Comparison of ENCODE assay signal across 13 cellular contexts in genomic region chr18:54129448-54130134, GRCh38.
DNase-seq lines count a peak whose midpoint lies in the region; ATAC-seq and TF ChIP-seq lines count a peak whose summit lies in the region.
"Had no signal": no experiment of that assay in that cellular context is flagged by ENCODE, and none has a peak within 500 bp of the region (broad histone marks: within the 10 kb centered on the region; RNA-seq: fewer than 3 reads in every experiment).

No MANE protein-coding gene starts in this region.

- 85% methylated on average over 4 of the region's 4 CpGs for WGBS in esophagus muscularis mucosa

- TF ChIP-seq EP300 in esophagus muscularis mucosa (IDR thresholded peaks at IDR 0.05) = no peak

- H3K27me3 ChIP-seq in DOHH2 (ENCODE audit: control insufficient read depth, low read length) (no peaks in the 10 kb centered on the region), KMS-11 (ENCODE audit: insufficient read depth, low read depth) (no peaks in the 10 kb centered on the region), esophagus muscularis mucosa (no peaks in the 10 kb centered on the region)
- H3K27me3 ChIP-seq: breast epithelium had no signal

- peak; percentile 82 for ATAC-seq in GM18861 (IDR thresholded peaks at IDR 0.05; ENCODE audit: unreplicated experiment)
- ATAC-seq: mucosa of descending colon, sciatic nerve had no signal

- peak overlapping the region; percentile 31; the same call in 1 of the 2 replicates for H3K27ac Mint-ChIP-seq in HFFc6
- no peak overlapping the region for H3K27ac Mint-ChIP-seq in Calu3 (ENCODE audit: unreplicated experiment)

- no peak for TF ChIP-seq POLR2A in esophagus muscularis mucosa (IDR thresholded peaks at IDR 0.05; ENCODE audit: low read depth)

- H3K36me3 ChIP-seq in DOHH2 (ENCODE audit: control insufficient read depth, low read length) (no peaks in the 10 kb centered on the region), KMS-11 (ENCODE audit: insufficient read depth) (no peaks in the 10 kb centered on the region), esophagus muscularis mucosa (no peaks in the 10 kb centered on the region)
- H3K36me3 ChIP-seq: breast epithelium had no signal

- H3F3A ChIP-seq in DOHH2 (ENCODE audit: control insufficient read depth, insufficient read depth) = no peaks in the 10 kb centered on the region

- H3K9ac ChIP-seq in KMS-11 = peak overlapping the region; percentile 14; the same call in 1 of the 2 replicates

- BruUV-seq in Calu3 (replicated peaks; lab: Mats Ljungman, UMichigan) = no TSS peak

- no peak overlapping the region for H3K4me3 Mint-ChIP-seq in HFFc6
- H3K4me3 Mint-ChIP-seq in Calu3 (ENCODE audit: low read depth, unreplicated experiment) = no peak overlapping the region

- H3K79me2 ChIP-seq in DOHH2 (ENCODE audit: control insufficient read depth, low read length) (no peaks in the 10 kb centered on the region), KMS-11 (ENCODE audit: insufficient read depth, low read depth) (no peaks in the 10 kb centered on the region)

- H3K9me3 ChIP-seq in DOHH2 (ENCODE audit: control insufficient read depth, insufficient read depth, low read length) (no peaks in the 10 kb centered on the region), esophagus muscularis mucosa (no peaks in the 10 kb centered on the region)
- H3K9me3 ChIP-seq: breast epithelium, mucosa of descending colon had no signal

- no peaks in the 10 kb centered on the region for H3K9me3 Mint-ChIP-seq in HFFc6
- no peaks in the 10 kb centered on the region for H3K9me3 Mint-ChIP-seq in Calu3 (ENCODE audit: low read depth, unreplicated experiment)

- no peaks in the 10 kb centered on the region for H3K9me2 ChIP-seq in DOHH2 (replicated peaks; ENCODE audit: control insufficient read depth, low read length)

- H3K27ac ChIP-seq in DOHH2 (ENCODE audit: low read depth, low read length) = no peak overlapping the region
- H3K27ac ChIP-seq in KMS-11 = peak overlapping the region; percentile 62
- no peak overlapping the region for H3K27ac ChIP-seq in esophagus muscularis mucosa (replicated peaks in 1 of 4)
- H3K27ac ChIP-seq: breast epithelium, HL-60 had no signal

- H4K20me1 ChIP-seq in DOHH2 (ENCODE audit: control insufficient read depth, insufficient read depth, low read depth, low read length) = no peaks in the 10 kb centered on the region
- no peaks in the 10 kb centered on the region for H4K20me1 ChIP-seq in KMS-11 (ENCODE audit: insufficient read depth)

- CTCF ChIA-PET in Calu3 (lab: Charles Lee) = interaction anchor here (1.0 kb wide), 1 partner anchor 9 kb away, joined by 3 read pairs; no protein-coding TSS in a partner anchor

- H3K4me1 ChIP-seq in DOHH2 (ENCODE audit: control insufficient read depth, low read length) = peaks cover 28% of the 10 kb centered on the region
- peaks cover 39% of the 10 kb centered on the region for H3K4me1 ChIP-seq in KMS-11 (ENCODE audit: low read depth, poor library complexity, severe bottlenecking)
- H3K4me1 ChIP-seq in esophagus muscularis mucosa = no peaks in the 10 kb centered on the region
- H3K4me1 ChIP-seq: breast epithelium had no signal

- 0 out of 2 replicates have a peak overlapping the region, but pooled peaks have one; percentile 5 for H2AFZ ChIP-seq in KMS-11 (ENCODE audit: low read depth)

- peak overlapping the region; percentile 30 for H3K4me2 ChIP-seq in DOHH2 (ENCODE audit: low read length)
- H3K4me2 ChIP-seq in KMS-11 = peak overlapping the region; percentile 58

- peaks cover 38% of the 10 kb centered on the region for H3K4me1 Mint-ChIP-seq in HFFc6 (ENCODE audit: low read depth)
- H3K4me1 Mint-ChIP-seq in Calu3 (ENCODE audit: low read depth, unreplicated experiment) = no peaks in the 10 kb centered on the region

- TF ChIP-seq CTCF in DOHH2 (IDR thresholded peaks at IDR 0.05; ENCODE audit: low read depth, low read length, poor library complexity, severe bottlenecking) (no peak), HFFc6 (IDR thresholded peaks at IDR 0.05) (no peak), KMS-11 (conservative IDR thresholded peaks at IDR 0.05; ENCODE audit: low read depth, low read length) (no peak), esophagus muscularis mucosa (IDR thresholded peaks at IDR 0.05) (no peak), Calu3 (IDR thresholded peaks at IDR 0.05; ENCODE audit: unreplicated experiment) (no peak)

- DNase-seq in HFFc6 (no peak), esophagus muscularis mucosa (ENCODE audit: extremely low spot score) (no peak), Calu3 (no peak), NCI-H526 treated with DMSO at 0.1 percent for 48 hours (lab: John Stamatoyannopoulos, UW) (no peak), NCI-H2196 (lab: John Stamatoyannopoulos, UW; ENCODE audit: unreplicated experiment) (no peak)
- DNase-seq: activated CD8-positive, alpha-beta memory T cell treated with anti-CD3 and anti-CD28 coated beads, Interleukin-2, amount 50 U/mL, for 4 hours; mucosa of descending colon had no signal

- H3K36me3 Mint-ChIP-seq in HFFc6 (ENCODE audit: low read depth) (no peaks in the 10 kb centered on the region), Calu3 (ENCODE audit: insufficient read depth, unreplicated experiment) (no peaks in the 10 kb centered on the region)

- intact Hi-C loops in esophagus muscularis mucosa (cut with DNase I) = loop anchor here (10.0 kb wide), 2 partner anchors 435 to 565 kb away; no protein-coding TSS in a partner anchor
- intact Hi-C loops in Calu3 (cut with micrococcal nuclease; ENCODE audit: unreplicated experiment) = no loop called here

- H3K27me3 Mint-ChIP-seq in HFFc6 (ENCODE audit: insufficient read depth) = no peaks in the 10 kb centered on the region
- H3K27me3 Mint-ChIP-seq in Calu3 (ENCODE audit: unreplicated experiment) = no peaks in the 10 kb centered on the region

- H3K4me3 ChIP-seq in DOHH2 (ENCODE audit: low read length) = no peak overlapping the region
- no peak overlapping the region for H3K4me3 ChIP-seq in KMS-11 (IDR thresholded peaks at IDR 0.05; ENCODE audit: insufficient read depth, low read depth, low read length)
- no peak overlapping the region for H3K4me3 ChIP-seq in esophagus muscularis mucosa
- H3K4me3 ChIP-seq: breast epithelium, mucosa of descending colon had no signal
